19 cellular contexts compared by ENCODE assay signal in the genomic region with DNA sequence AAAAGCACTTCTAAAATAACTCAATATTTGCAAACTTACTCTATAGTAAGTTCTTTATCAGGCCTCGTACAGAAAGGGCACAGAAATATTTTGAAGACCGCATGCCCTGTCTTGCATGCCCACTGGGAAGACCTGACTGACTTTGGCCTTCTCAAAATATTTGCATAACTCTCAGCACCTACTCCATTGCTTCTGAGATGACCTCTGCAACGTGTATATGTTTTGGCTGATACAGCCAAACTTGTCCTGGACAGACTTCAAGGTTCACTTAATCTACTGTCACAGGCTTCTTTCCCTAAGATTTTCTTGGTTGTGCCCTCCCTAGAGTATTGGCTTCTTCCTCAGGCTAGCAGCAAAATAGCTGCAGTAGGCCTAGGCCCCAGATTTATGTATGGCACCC. TPM values are rescaled to one million over a fixed set of nuclear protein-coding genes. Genes with fewer than 3 reads are reported as not detected.
DNase-seq lines count a peak whose midpoint lies in the region; ATAC-seq and TF ChIP-seq lines count a peak whose summit lies in the region.
"Had no signal": no experiment of that assay in that cellular context is flagged by ENCODE, and none has a peak within 500 bp of the region (broad histone marks: within the 10 kb centered on the region; RNA-seq: fewer than 3 reads in every experiment).

No MANE protein-coding gene starts in this region.

- intact Hi-C loops in colonic mucosa (cut with DNase I), result loop anchor here (5.0 kb wide), 1 partner anchor 59 kb away; no protein-coding TSS in a partner anchor
- intact Hi-C loops in left lung (cut with DNase I), result no loop called here
- intact Hi-C loops in sigmoid colon (cut with DNase I), result no loop called here
- intact Hi-C loops in gastrocnemius medialis (cut with DNase I; ENCODE audit: low total_unique reads), result no loop called here

- no peaks in the 10 kb centered on the region for H3K4me1 ChIP-seq in colonic mucosa
- peaks cover 6 to 16% of the 10 kb centered on the region in 2 donors for H3K4me1 ChIP-seq in left lung
- peaks cover 0 to 70% (median 51%) of the 10 kb centered on the region in 4 donors for H3K4me1 ChIP-seq in sigmoid colon
- peaks cover 8% of the 10 kb centered on the region in 2 donors for H3K4me1 ChIP-seq in gastrocnemius medialis

- no peak overlapping the region for H3K9ac ChIP-seq in colonic mucosa (ENCODE audit: low read depth in 2 of 2, low read length in 2 of 2)

- in situ Hi-C loops in gastrocnemius medialis (cut with MboI; ENCODE audit: low sequenced_read_pairs in 4 of 4), result loop anchor here (25.0 kb wide), 2 partner anchors 156 to 194 kb away; partner anchors contain the start of gene KCNK15 (in 1 of the 4)

- DNase-seq in HL-60 (ENCODE audit: low read depth in 1 of 2, low spot score in 1 of 2) (no peak), colonic mucosa (peak; percentile 10), left lung (no peak), sigmoid colon (no peak), kidney tubule cell (ENCODE audit: low spot score) (no peak), gastrocnemius medialis (no peak)
- DNase-seq: BE2C; CD4-positive, CD25-positive, alpha-beta regulatory T cell; COR-L47; DMS 273 treated with DMSO at 0.1 percent for 48 hours; IMR-90; MM.1S; NCI-H1092; NCI-H1436 treated with DMSO at 0.1 percent for 48 hours; NCI-H2029; NCI-H345; NCI-H524 treated with DMSO at 0.1 percent for 48 hours had no signal

- TF ChIP-seq CTCF in HL-60 (IDR thresholded peaks at IDR 0.05; ENCODE audit: insufficient read depth, low read length) (no peak), colonic mucosa (IDR thresholded peaks at IDR 0.05) (no peak), left lung (IDR thresholded peaks at IDR 0.05) (no peak), sigmoid colon (IDR thresholded peaks at IDR 0.05) (no peak), gastrocnemius medialis (IDR thresholded peaks at IDR 0.05 in 4 of 5, conservative IDR thresholded peaks at IDR 0.05 in 1 of 5) (no peak)

- TF ChIP-seq POLR2A in sigmoid colon (IDR thresholded peaks at IDR 0.05), result no peak
- TF ChIP-seq POLR2A in gastrocnemius medialis (IDR thresholded peaks at IDR 0.05), result no peak

- H3K4me3 ChIP-seq in HL-60 (replicated peaks; ENCODE audit: insufficient read depth, low read length) (no peak overlapping the region), colonic mucosa (no peak overlapping the region), left lung (no peak overlapping the region), sigmoid colon (no peak overlapping the region), gastrocnemius medialis (no peak overlapping the region)

- WGBS in sigmoid colon, 2 donors, result 69 to 75% methylated on average over 3 of the region's 3 CpGs

- no peaks in the 10 kb centered on the region for H3K9me3 ChIP-seq in colonic mucosa
- H3K9me3 ChIP-seq in left lung, result no peaks in the 10 kb centered on the region
- H3K9me3 ChIP-seq in sigmoid colon, result no peaks in the 10 kb centered on the region
- H3K9me3 ChIP-seq in gastrocnemius medialis, result no peaks in the 10 kb centered on the region
- H3K9me3 ChIP-seq: BE2C had no signal

- H3K36me3 ChIP-seq in colonic mucosa, result no peaks in the 10 kb centered on the region
- no peaks in the 10 kb centered on the region for H3K36me3 ChIP-seq in left lung
- H3K36me3 ChIP-seq in sigmoid colon, result no peaks in the 10 kb centered on the region
- no peaks in the 10 kb centered on the region for H3K36me3 ChIP-seq in gastrocnemius medialis
- H3K36me3 ChIP-seq: BE2C had no signal

- ATAC-seq in left lung, result peak; percentile 41
- no peak for ATAC-seq in HG02981 (IDR thresholded peaks at IDR 0.05; ENCODE audit: unreplicated experiment)
- no peak for ATAC-seq in gastrocnemius medialis
- ATAC-seq: Panc1 had no signal

- H3K27ac ChIP-seq in HL-60 (replicated peaks) (peak overlapping the region; percentile 22; the same call in 1 of the 2 replicates), colonic mucosa (no peak overlapping the region), left lung (no peak overlapping the region), sigmoid colon (peak overlapping the region; percentile 54 to 92 (median 75)), gastrocnemius medialis (no peak overlapping the region)

- H3K27me3 ChIP-seq in HL-60 (ENCODE audit: insufficient read depth, poor library complexity, severe bottlenecking), result no peaks in the 10 kb centered on the region
- H3K27me3 ChIP-seq in colonic mucosa, result no peaks in the 10 kb centered on the region
- H3K27me3 ChIP-seq in left lung, result no peaks in the 10 kb centered on the region
- H3K27me3 ChIP-seq in sigmoid colon, result no peaks in the 10 kb centered on the region
- no peaks in the 10 kb centered on the region for H3K27me3 ChIP-seq in gastrocnemius medialis
- H3K27me3 ChIP-seq: BE2C had no signal

- no peak for TF ChIP-seq EP300 in sigmoid colon (IDR thresholded peaks at IDR 0.05)

RNA-seq across cellular contexts. Expression of gene SERINC3, which starts 21.5 kb away (rescaled TPM):
- total RNA-seq in colonic mucosa, result 100 to 1,000 TPM in 1 of 2 donors, 10 to 100 TPM in 1; 82.8 to 121 TPM
- 100 to 1,000 TPM; 110 to 123 TPM for total RNA-seq in left lung
- total RNA-seq in sigmoid colon, result 100 to 1,000 TPM in 1 of 4 donors, 10 to 100 TPM in 3; 75.9 to 112 (median 88.8) TPM
- polyA plus RNA-seq in sigmoid colon, result 10 to 100 TPM; 11.1 to 58.2 (median 21.0) TPM
- total RNA-seq in gastrocnemius medialis, result 100 to 1,000 TPM in 3 of 4 donors, 10 to 100 TPM in 1; 93.3 to 174 (median 139) TPM

RNA-seq across cellular contexts. Expression of gene PKIG, which starts 39.0 kb away (rescaled TPM):
- total RNA-seq in colonic mucosa (10 to 100 TPM; 24.4 to 46.1 TPM), left lung (10 to 100 TPM; 40.1 to 42.1 TPM), sigmoid colon (100 to 1,000 TPM; 348 to 511 (median 395) TPM), gastrocnemius medialis (100 to 1,000 TPM in 2 of 4 donors, 10 to 100 TPM in 2; 72.9 to 153 (median 100) TPM)
- polyA plus RNA-seq in sigmoid colon, result 10 to 100 TPM; 43.9 to 78.4 (median 75.7) TPM

Comparison
In these comparisons a context has a peak if more than half of its experiments do, and no peak if none do; other contexts are left out.
1. H3K27ac ChIP-seq: peak in HL-60 (single experiment) and sigmoid colon (4 of 4); none in colonic mucosa (single experiment), left lung (0 of 2) and gastrocnemius medialis (0 of 4).